Comparison of ENCODE assay signal across 11 cellular contexts in the genomic region with DNA sequence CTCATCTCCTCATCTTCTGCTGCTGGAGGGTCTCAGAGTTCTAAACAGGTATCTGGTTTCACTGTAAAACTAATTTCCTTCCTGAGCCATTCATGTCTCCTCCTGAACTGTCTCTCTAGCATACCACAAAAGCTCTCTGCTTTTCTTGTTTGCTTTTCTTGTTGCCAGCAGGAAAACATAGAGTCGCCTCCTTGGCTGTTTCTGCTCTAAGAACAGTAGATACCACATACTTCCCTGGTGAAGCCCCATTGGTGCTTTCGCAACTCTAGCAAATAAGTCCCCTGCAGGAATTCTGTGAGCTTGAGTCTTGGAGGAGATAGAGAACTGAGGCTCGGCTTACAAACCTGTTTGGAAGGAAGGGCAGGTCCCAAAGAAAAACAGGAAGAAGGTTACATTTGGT. TPM values are rescaled to one million over a fixed set of nuclear protein-coding genes. Genes with fewer than 3 reads are reported as not detected.
A peak's percentile ranks its signal among the peaks of the same experiment; 100 is the strongest.
DNase-seq lines count a peak whose midpoint lies in the region; ATAC-seq, FAIRE-seq and TF ChIP-seq lines count a peak whose summit lies in the region.
"Had no signal": no experiment of that assay in that cellular context is flagged by ENCODE, and none has a peak within 500 bp of the region (broad histone marks: within the 10 kb centered on the region; RNA-seq: fewer than 3 reads in every experiment).

No MANE protein-coding gene starts in this region.

- no peaks in the 10 kb centered on the region for H3K9me3 ChIP-seq in subcutaneous abdominal adipose tissue (ENCODE audit: control insufficient read depth in 5 of 5, low read length in 5 of 5)
- H3K9me3 ChIP-seq: neutrophil had no signal

- H3K9ac ChIP-seq in subcutaneous abdominal adipose tissue (ENCODE audit: low read length in 5 of 5), result no peak overlapping the region

- H3K4me3 Mint-ChIP-seq in T-helper 2 cell treated with Interferon-gamma antibody and Interleukin-4, amounts not matched to agents 5 μg/mL and 100 μg/mL, for 36 hours, result peak overlapping the region; percentile 56

- peaks cover 28% of the 10 kb centered on the region for H3K4me1 Mint-ChIP-seq in T-helper 2 cell treated with Interferon-gamma antibody and Interleukin-4, amounts not matched to agents 5 μg/mL and 100 μg/mL, for 36 hours (ENCODE audit: low read depth)

- H3K36me3 ChIP-seq in subcutaneous abdominal adipose tissue (ENCODE audit: control insufficient read depth in 5 of 5, insufficient read depth in 5 of 5, low read length in 5 of 5), result no peaks in the 10 kb centered on the region
- H3K36me3 ChIP-seq: neutrophil had no signal

- no peak for FAIRE-seq in H54 (lab: Jason Lieb, UNC)

- H3K27ac ChIP-seq in subcutaneous abdominal adipose tissue (ENCODE audit: low read depth, low read length), result peak overlapping the region; percentile 9
- H3K27ac ChIP-seq: HL-60, neutrophil had no signal

- H3K27ac Mint-ChIP-seq in T-helper 2 cell treated with Interferon-gamma antibody and Interleukin-4, amounts not matched to agents 5 μg/mL and 100 μg/mL, for 36 hours, result peak overlapping the region; percentile 87
- H3K27ac Mint-ChIP-seq in activated naive CD4-positive, alpha-beta T cell treated with anti-CD3 and anti-CD28 coated beads, Interleukin-2, amount 50 U/mL, for 72 hours, result peak overlapping the region; percentile 90 to 97

- H3K27me3 ChIP-seq in subcutaneous abdominal adipose tissue (ENCODE audit: control insufficient read depth in 5 of 5, insufficient read depth in 4 of 5, low read length in 5 of 5), result no peaks in the 10 kb centered on the region
- H3K27me3 ChIP-seq: neutrophil had no signal

- H3K36me3 Mint-ChIP-seq in T-helper 2 cell treated with Interferon-gamma antibody and Interleukin-4, amounts not matched to agents 5 μg/mL and 100 μg/mL, for 36 hours (ENCODE audit: low read depth), result peaks cover 6% of the 10 kb centered on the region
- H3K36me3 Mint-ChIP-seq in activated naive CD4-positive, alpha-beta T cell treated with anti-CD3 and anti-CD28 coated beads, Interleukin-2, amount 50 U/mL, for 72 hours, result peaks cover 0 to 14% of the 10 kb centered on the region in 2 donors

- peak; percentile 15 to 53 for ATAC-seq in activated naive CD4-positive, alpha-beta T cell treated with anti-CD3 and anti-CD28 coated beads, Interleukin-2, amount 50 U/mL, for 72 hours

- H3K27me3 Mint-ChIP-seq in T-helper 2 cell treated with Interferon-gamma antibody and Interleukin-4, amounts not matched to agents 5 μg/mL and 100 μg/mL, for 36 hours (ENCODE audit: low read depth), result no peaks in the 10 kb centered on the region

- H3K4me1 ChIP-seq in subcutaneous abdominal adipose tissue (ENCODE audit: control insufficient read depth in 5 of 5, insufficient read depth in 5 of 5, low read length in 5 of 5), result peaks cover 2 to 11% (median 4%) of the 10 kb centered on the region in 5 donors

- H3K4me3 ChIP-seq in subcutaneous abdominal adipose tissue (ENCODE audit: low read depth in 1 of 5, low read length in 5 of 5), result no peak overlapping the region

- no peak for TF ChIP-seq POLR2A in H54 (IDR thresholded peaks at IDR 0.05; ENCODE audit: low read depth, low read length)

- no peak for DNase-seq in T-helper 2 cell treated with Interferon-gamma antibody and Interleukin-4, amounts not matched to agents 5 μg/mL and 100 μg/mL, for 36 hours (ENCODE audit: low spot score)
- DNase-seq in T-helper 2 cell, result no peak
- DNase-seq in activated naive CD4-positive, alpha-beta T cell treated with anti-CD3 and anti-CD28 coated beads, Interleukin-2, amount 50 U/mL, for 72 hours (ENCODE audit: low spot score in 2 of 2), result no peak
- peak; percentile 71 for DNase-seq in glomerular visceral epithelial cell (ENCODE audit: extremely low spot score)
- DNase-seq in H54 (ENCODE audit: insufficient read length, low spot score), result no peak
- DNase-seq in NCI-H2171 treated with DMSO at 0.1 percent for 48 hours (lab: John Stamatoyannopoulos, UW), result no peak
- DNase-seq in activated gamma-delta T cell (lab: John Stamatoyannopoulos, UW), result no peak

- no peaks in the 10 kb centered on the region for H3K9me3 Mint-ChIP-seq in T-helper 2 cell treated with Interferon-gamma antibody and Interleukin-4, amounts not matched to agents 5 μg/mL and 100 μg/mL, for 36 hours
- H3K9me3 Mint-ChIP-seq in activated naive CD4-positive, alpha-beta T cell treated with anti-CD3 and anti-CD28 coated beads, Interleukin-2, amount 50 U/mL, for 72 hours, result no peaks in the 10 kb centered on the region

RNA-seq across cellular contexts. Expression of a gene that starts 7.0 kb away (rescaled TPM):
- total RNA-seq in activated naive CD4-positive, alpha-beta T cell treated with anti-CD3 and anti-CD28 coated beads, Interleukin-2, amount 50 U/mL, for 72 hours, result 10 to 100 TPM in 1 of 2 donors, 1 to 10 TPM in 1; 5.6 to 30.2 TPM

RNA-seq across cellular contexts. Expression of a gene that starts 25.4 kb away (rescaled TPM):
- total RNA-seq in activated naive CD4-positive, alpha-beta T cell treated with anti-CD3 and anti-CD28 coated beads, Interleukin-2, amount 50 U/mL, for 72 hours, result not detected

RNA-seq across cellular contexts. Expression of a gene that starts 31.6 kb away (rescaled TPM):
- total RNA-seq in activated naive CD4-positive, alpha-beta T cell treated with anti-CD3 and anti-CD28 coated beads, Interleukin-2, amount 50 U/mL, for 72 hours, result not detected
- total RNA-seq: A673 had no signal

RNA-seq across cellular contexts. Expression of a gene that starts 32.6 kb away (rescaled TPM):
- not detected for total RNA-seq in activated naive CD4-positive, alpha-beta T cell treated with anti-CD3 and anti-CD28 coated beads, Interleukin-2, amount 50 U/mL, for 72 hours
